In the genomic region with DNA sequence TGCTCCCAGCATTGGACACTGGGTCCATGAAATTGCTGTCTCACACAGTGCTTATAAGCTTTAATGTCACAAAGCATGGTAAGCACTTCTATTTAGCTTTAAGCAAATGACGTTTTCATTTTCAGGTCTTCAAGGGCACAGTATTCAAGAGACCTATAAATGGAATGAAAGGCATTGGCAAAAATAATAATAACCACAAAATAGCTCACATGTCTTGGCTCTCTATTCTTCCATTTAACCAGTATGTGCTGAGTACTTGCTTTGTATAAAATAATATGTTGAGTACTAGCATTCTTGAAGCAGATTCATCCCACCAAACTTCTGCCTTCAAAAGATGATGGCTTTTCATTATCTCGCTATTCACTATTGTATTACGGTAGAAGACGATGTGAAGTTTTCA, we compare ENCODE assay signal across 32 cellular contexts.
"Had no signal": no experiment of that assay in that cellular context is flagged by ENCODE, and none has a peak within 500 bp of the region (broad histone marks: within the 10 kb centered on the region; RNA-seq: fewer than 3 reads in every experiment).

No MANE protein-coding gene starts in this region.

- H3K4me3 Mint-ChIP-seq: activated CD8-positive, alpha-beta T cell treated with anti-CD3 and anti-CD28 coated beads for 36 hours; activated naive CD8-positive, alpha-beta T cell; activated naive CD8-positive, alpha-beta T cell treated with anti-CD3 and anti-CD28 coated beads, Interleukin-2, amount 50 U/mL, for 24 hours; activated T-cell treated with anti-CD3 and anti-CD28 coated beads, Interleukin-2, amount 50 U/mL, for 4 hours; activated T-helper 17 cell treated with anti-CD3 and anti-CD28 coated beads, Interleukin-2, amount 50 U/mL, for 72 hours; central memory CD8-positive, alpha-beta T cell; effector memory CD8-positive, alpha-beta T cell; WTC11 had no signal

- H3K27me3 ChIP-seq: ascending aorta, brain microvascular endothelial cell, esophagus muscularis mucosa, foreskin keratinocyte, gastroesophageal sphincter, heart right ventricle, hepatocyte had no signal

- DNase-seq: activated CD4-positive, alpha-beta T cell treated with anti-CD3 and anti-CD28 coated beads for 48 hours; activated CD4-positive, alpha-beta T cell treated with anti-CD3 and anti-CD28 coated beads, Interleukin-2, amount 50 U/mL, for 1 hour; activated CD4-positive, alpha-beta T cell treated with anti-CD3 and anti-CD28 coated beads, Interleukin-2, amount 50 U/mL, for 48 hours; activated CD8-positive, alpha-beta memory T cell treated with anti-CD3 and anti-CD28 coated beads for 24 hours; activated CD8-positive, alpha-beta T cell treated with anti-CD3 and anti-CD28 coated beads for 36 hours; activated effector memory CD4-positive, alpha-beta T cell treated with Interleukin-2 at 50 U/mL for 16 hours; activated gamma-delta T cell treated with Interleukin-2 at 50 U/mL for 16 hours; activated naive CD4-positive, alpha-beta T cell treated with anti-CD3 and anti-CD28 coated beads, Interleukin-2, amount 50 U/mL, for 16 hours; activated naive CD4-positive, alpha-beta T cell treated with Interleukin-2 at 50 U/mL for 16 hours; activated naive CD8-positive, alpha-beta T cell treated with anti-CD3 and anti-CD28 coated beads, Interleukin-2, amount 50 U/mL, for 24 hours; activated T-cell treated with anti-CD3 and anti-CD28 coated beads, Interleukin-2, amount 50 U/mL, for 4 hours; brain microvascular endothelial cell; cortex of kidney; dermis blood vessel endothelial cell; effector CD4-positive, alpha-beta T cell; effector memory CD8-positive, alpha-beta T cell; erythroblast; foreskin keratinocyte; heart right ventricle; T-helper 2 cell had no signal

- H3K36me3 Mint-ChIP-seq: activated naive CD8-positive, alpha-beta T cell; WTC11 had no signal

- H3K9me3 ChIP-seq: ascending aorta, esophagus muscularis mucosa, gastroesophageal sphincter, heart right ventricle had no signal

- H3K27ac ChIP-seq: ascending aorta, brain microvascular endothelial cell, esophagus muscularis mucosa, foreskin keratinocyte, gastroesophageal sphincter, heart right ventricle, hepatocyte, VCaP had no signal

- H3K36me3 ChIP-seq: ascending aorta, brain microvascular endothelial cell, esophagus muscularis mucosa, gastroesophageal sphincter, heart right ventricle had no signal

- H2AFZ ChIP-seq: hepatocyte had no signal

- H3K27ac Mint-ChIP-seq: activated CD8-positive, alpha-beta T cell treated with anti-CD3 and anti-CD28 coated beads for 36 hours; activated naive CD8-positive, alpha-beta T cell; activated naive CD8-positive, alpha-beta T cell treated with anti-CD3 and anti-CD28 coated beads, Interleukin-2, amount 50 U/mL, for 24 hours; activated T-helper 17 cell treated with anti-CD3 and anti-CD28 coated beads, Interleukin-2, amount 50 U/mL, for 72 hours; effector memory CD8-positive, alpha-beta T cell; WTC11 had no signal

- H3K4me1 Mint-ChIP-seq: activated naive CD8-positive, alpha-beta T cell treated with anti-CD3 and anti-CD28 coated beads, Interleukin-2, amount 50 U/mL, for 24 hours; activated T-helper 17 cell treated with anti-CD3 and anti-CD28 coated beads, Interleukin-2, amount 50 U/mL, for 72 hours; central memory CD8-positive, alpha-beta T cell had no signal

- H3K79me2 ChIP-seq: hepatocyte had no signal

- H3K4me3 ChIP-seq: ascending aorta, esophagus muscularis mucosa, gastroesophageal sphincter, heart right ventricle, hepatocyte had no signal

- ATAC-seq: activated CD8-positive, alpha-beta T cell treated with anti-CD3 and anti-CD28 coated beads for 36 hours; activated naive CD8-positive, alpha-beta T cell treated with anti-CD3 and anti-CD28 coated beads, Interleukin-2, amount 50 U/mL, for 24 hours; activated T-cell treated with anti-CD3 and anti-CD28 coated beads, Interleukin-2, amount 50 U/mL, for 4 hours; activated T-helper 17 cell treated with anti-CD3 and anti-CD28 coated beads, Interleukin-2, amount 50 U/mL, for 72 hours; effector memory CD8-positive, alpha-beta T cell; foreskin keratinocyte; gastroesophageal sphincter; heart right ventricle; WTC11 had no signal

- H3K4me1 ChIP-seq: ascending aorta, esophagus muscularis mucosa, gastroesophageal sphincter, heart right ventricle had no signal

- H3K27me3 Mint-ChIP-seq: activated CD8-positive, alpha-beta T cell treated with anti-CD3 and anti-CD28 coated beads for 36 hours; activated naive CD8-positive, alpha-beta T cell treated with anti-CD3 and anti-CD28 coated beads, Interleukin-2, amount 50 U/mL, for 24 hours; activated T-helper 17 cell treated with anti-CD3 and anti-CD28 coated beads, Interleukin-2, amount 50 U/mL, for 72 hours; central memory CD8-positive, alpha-beta T cell; effector memory CD8-positive, alpha-beta T cell had no signal

- H3K4me2 ChIP-seq: hepatocyte had no signal

- FAIRE-seq: bronchial epithelial cell, colon, TTC549 had no signal

- H3K9me3 Mint-ChIP-seq: activated CD8-positive, alpha-beta T cell treated with anti-CD3 and anti-CD28 coated beads for 36 hours; activated naive CD8-positive, alpha-beta T cell treated with anti-CD3 and anti-CD28 coated beads, Interleukin-2, amount 50 U/mL, for 24 hours; activated T-cell treated with anti-CD3 and anti-CD28 coated beads, Interleukin-2, amount 50 U/mL, for 4 hours; activated T-helper 17 cell treated with anti-CD3 and anti-CD28 coated beads, Interleukin-2, amount 50 U/mL, for 72 hours; effector memory CD8-positive, alpha-beta T cell; WTC11 had no signal
